In the genomic region with DNA sequence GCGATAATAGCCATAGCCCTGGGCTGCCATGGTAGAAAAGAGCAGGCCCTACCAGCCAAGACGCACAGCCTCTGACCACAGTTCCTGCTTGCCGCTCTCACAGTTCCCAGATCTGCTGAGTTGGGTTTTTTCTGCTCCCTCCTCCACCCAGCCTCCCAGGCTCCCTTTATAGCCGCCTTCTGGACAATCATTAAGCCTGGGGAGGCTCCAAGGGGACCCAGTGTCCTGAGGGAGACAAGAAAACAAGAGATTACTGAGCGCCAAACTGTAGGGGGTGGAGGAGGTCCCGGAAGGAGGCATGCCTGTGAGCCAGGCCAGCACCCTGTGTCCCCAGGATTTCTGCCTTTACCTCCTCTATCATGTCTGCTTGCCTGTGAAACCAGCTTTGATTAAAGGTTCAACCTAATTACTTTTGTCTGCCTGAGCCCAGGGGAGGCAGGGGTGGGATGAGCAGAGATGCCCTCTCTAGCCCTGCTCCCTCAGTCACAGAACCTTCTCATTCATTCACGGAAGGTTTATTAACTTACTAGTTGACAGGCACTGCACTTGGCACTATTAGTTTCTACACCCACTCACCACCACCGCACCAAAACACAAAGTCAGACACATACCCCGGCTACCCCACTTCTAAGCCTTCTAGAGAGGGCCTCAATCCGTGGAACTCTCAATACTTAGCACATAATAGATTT, we compare ENCODE assay signal across 8 cellular contexts. TPM values are rescaled to one million over a fixed set of nuclear protein-coding genes. Genes with fewer than 3 reads are reported as not detected.
A peak's percentile ranks its signal among the peaks of the same experiment; 100 is the strongest.
DNase-seq lines count a peak whose midpoint lies in the region; ATAC-seq and TF ChIP-seq lines count a peak whose summit lies in the region.

No MANE protein-coding gene starts in this region.

- H3K27me3 ChIP-seq in Loucy (ENCODE audit: insufficient read depth, low read length, poor library complexity, severe bottlenecking), result no peaks in the 10 kb centered on the region

- peaks cover 21% of the 10 kb centered on the region for H3K4me1 Mint-ChIP-seq in activated naive CD8-positive, alpha-beta T cell treated with anti-CD3 and anti-CD28 coated beads, Interleukin-2, amount 50 U/mL, for 24 hours

- H4K20me1 ChIP-seq in Loucy (ENCODE audit: insufficient read depth, low read length, poor library complexity, severe bottlenecking), result no peaks in the 10 kb centered on the region

- no peak for TF ChIP-seq CTCF in Loucy (conservative IDR thresholded peaks at IDR 0.05; ENCODE audit: low read length)

- peak overlapping the region; percentile 84 for H3K4me3 Mint-ChIP-seq in activated naive CD8-positive, alpha-beta T cell treated with anti-CD3 and anti-CD28 coated beads, Interleukin-2, amount 50 U/mL, for 24 hours

- peaks cover 12% of the 10 kb centered on the region for H3K36me3 Mint-ChIP-seq in activated naive CD8-positive, alpha-beta T cell treated with anti-CD3 and anti-CD28 coated beads, Interleukin-2, amount 50 U/mL, for 24 hours (ENCODE audit: low read depth)

- peak overlapping the region; percentile 78 for H3K27ac Mint-ChIP-seq in activated naive CD8-positive, alpha-beta T cell treated with anti-CD3 and anti-CD28 coated beads, Interleukin-2, amount 50 U/mL, for 24 hours

- H3F3A ChIP-seq in Loucy (ENCODE audit: low read depth), result no peaks in the 10 kb centered on the region

- peak overlapping the region; percentile 85 for H3K4me2 ChIP-seq in Loucy (ENCODE audit: low read depth, low read length, poor library complexity, severe bottlenecking)

- H3K27me3 Mint-ChIP-seq in activated naive CD8-positive, alpha-beta T cell treated with anti-CD3 and anti-CD28 coated beads, Interleukin-2, amount 50 U/mL, for 24 hours, result no peaks in the 10 kb centered on the region

- no peaks in the 10 kb centered on the region for H3K9me3 ChIP-seq in Loucy (ENCODE audit: insufficient read depth, low read depth, low read length)

- H3K9ac ChIP-seq in Loucy (ENCODE audit: low read depth, low read length, poor library complexity, severe bottlenecking), result peak overlapping the region; percentile 89

- no peak overlapping the region for H2AFZ ChIP-seq in Loucy (ENCODE audit: low read length)

- DNase-seq in Ammon's horn (ENCODE audit: low spot score) (peak; percentile 38), inferior parietal cortex (ENCODE audit: extremely low spot score) (peak; percentile 20), NCI-H446 treated with DMSO at 0.1 percent for 48 hours (lab: John Stamatoyannopoulos, UW) (no peak), mesenteric fat pad (ENCODE audit: low spot score) (no peak)
- peak; percentile 43 for DNase-seq in activated naive CD8-positive, alpha-beta T cell treated with anti-CD3 and anti-CD28 coated beads, Interleukin-2, amount 50 U/mL, for 24 hours
- peak; percentile 65 for DNase-seq in stimulated activated CD4-positive, alpha-beta T cell treated with anti-CD3 and anti-CD28 coated beads, Interleukin-15, amount 100 ng/mL, for 24 hours

- H3K9me2 ChIP-seq in Loucy (replicated peaks; ENCODE audit: low read depth, low read length), result no peaks in the 10 kb centered on the region

- peaks cover 6% of the 10 kb centered on the region; the same call in 1 of the 2 replicates for H3K36me3 ChIP-seq in Loucy (ENCODE audit: insufficient read depth, low read length)

- H3K9me3 Mint-ChIP-seq in activated naive CD8-positive, alpha-beta T cell treated with anti-CD3 and anti-CD28 coated beads, Interleukin-2, amount 50 U/mL, for 24 hours, result no peaks in the 10 kb centered on the region

- H3K4me3 ChIP-seq in Loucy (ENCODE audit: low read length, poor library complexity, severe bottlenecking), result peak overlapping the region; percentile 93

- peak; percentile 13 for ATAC-seq in GM19463 (IDR thresholded peaks at IDR 0.05; ENCODE audit: unreplicated experiment)
- peak; percentile 47 for ATAC-seq in activated naive CD8-positive, alpha-beta T cell treated with anti-CD3 and anti-CD28 coated beads, Interleukin-2, amount 50 U/mL, for 24 hours

- peaks cover 22% of the 10 kb centered on the region for H3K4me1 ChIP-seq in Loucy (ENCODE audit: insufficient read depth, low read length, poor library complexity, severe bottlenecking)

- H3K79me2 ChIP-seq in Loucy (ENCODE audit: insufficient read depth, low read length), result peaks cover 28% of the 10 kb centered on the region

RNA-seq across cellular contexts. Expression of gene SLC37A4, which starts 1.2 kb away (rescaled TPM):
- 10.2 TPM for total RNA-seq in mesenteric fat pad

RNA-seq across cellular contexts. Expression of gene TRAPPC4, which starts 10.9 kb away (rescaled TPM):
- total RNA-seq in mesenteric fat pad, result 52.8 TPM

RNA-seq across cellular contexts. Expression of gene RPS25, which starts 11.3 kb away (rescaled TPM):
- total RNA-seq in mesenteric fat pad, result 953 TPM

RNA-seq across cellular contexts. Expression of gene HYOU1, which starts 27.5 kb away (rescaled TPM):
- 115 TPM for total RNA-seq in mesenteric fat pad

RNA-seq across cellular contexts. Expression of gene CENATAC, which starts 31.5 kb away (rescaled TPM):
- 34.8 TPM for total RNA-seq in mesenteric fat pad

Comparison
In these comparisons a context has a peak if more than half of its experiments do, and no peak if none do; other contexts are left out.
1. DNase-seq: peak in Ammon's horn (single experiment), activated naive CD8-positive, alpha-beta T cell treated with anti-CD3 and anti-CD28 coated beads, Interleukin-2, amount 50 U/mL, for 24 hours (single experiment), inferior parietal cortex (single experiment) and stimulated activated CD4-positive, alpha-beta T cell treated with anti-CD3 and anti-CD28 coated beads, Interleukin-15, amount 100 ng/mL, for 24 hours (single experiment); none in NCI-H446 treated with DMSO at 0.1 percent for 48 hours (single experiment) and mesenteric fat pad (single experiment).